2 cellular contexts compared by ENCODE assay signal in genomic region chr3:5138214-5138981, GRCh38.
TF ChIP-seq lines count a peak whose summit lies in the region.

No MANE protein-coding gene starts in this region.

TF ChIP-seq in HEK293T, 16 proteins besides CTCF, POLR2A, EP300 and RAD21 (continued from another document):
- peak; percentile 86 for TF ChIP-seq PKNOX1 (IDR thresholded peaks at IDR 0.05)

TF ChIP-seq in K562, 482 proteins besides CTCF, POLR2A, EP300 and RAD21 (continued from another document):
- TF ChIP-seq SRF (CRISPR knock-in tag; IDR thresholded peaks at IDR 0.05) = 0 out of 4 replicates have a peak, but pooled peaks of 1 of the 2 experiments have one; percentile 6
- TF ChIP-seq ATF3 (IDR thresholded peaks at IDR 0.05) = no peak
- TF ChIP-seq ATF3 (CRISPR knock-in tag; conservative IDR thresholded peaks at IDR 0.05) = no peak
